10 cellular contexts compared by ENCODE assay signal in genomic region chr3:177483182-177483967, GRCh38.
DNase-seq lines count a peak whose midpoint lies in the region; ATAC-seq and TF ChIP-seq lines count a peak whose summit lies in the region.
"Had no signal": no experiment of that assay in that cellular context is flagged by ENCODE, and none has a peak within 500 bp of the region (broad histone marks: within the 10 kb centered on the region; RNA-seq: fewer than 3 reads in every experiment).

No MANE protein-coding gene starts in this region.

- DNase-seq in HFFc6 = no peak
- DNase-seq in erythroblast (lab: John Stamatoyannopoulos, UW) = peak; percentile 63 to 68
- DNase-seq in activated CD4-positive, alpha-beta T cell treated with anti-CD3 and anti-CD28 coated beads for 1 hour = no peak
- no peak for DNase-seq in activated naive CD4-positive, alpha-beta T cell treated with anti-CD3 and anti-CD28 coated beads, Interleukin-2, amount 10 ng/mL, durations not matched to agents 7 days and 5 days
- DNase-seq: activated T-cell treated with anti-CD3 and anti-CD28 coated beads for 4 hours; effector CD8-positive, alpha-beta T cell; naive thymus-derived CD8-positive, alpha-beta T cell had no signal

- H4K20me1 ChIP-seq in OCI-LY3 (ENCODE audit: insufficient read depth, low read length) = no peaks in the 10 kb centered on the region

- peaks cover 34% of the 10 kb centered on the region for H3K4me1 Mint-ChIP-seq in HFFc6 (ENCODE audit: low read depth)
- H3K4me1 Mint-ChIP-seq in activated naive CD4-positive, alpha-beta T cell treated with anti-CD3 and anti-CD28 coated beads, Interleukin-2, amount 10 ng/mL, durations not matched to agents 7 days and 5 days = no peaks in the 10 kb centered on the region

- no peak overlapping the region for H3K4me3 Mint-ChIP-seq in HFFc6
- H3K4me3 Mint-ChIP-seq in activated naive CD4-positive, alpha-beta T cell treated with anti-CD3 and anti-CD28 coated beads, Interleukin-2, amount 10 ng/mL, durations not matched to agents 7 days and 5 days = no peak overlapping the region
- H3K4me3 Mint-ChIP-seq: naive thymus-derived CD8-positive, alpha-beta T cell had no signal

- no peak overlapping the region for H3K27ac Mint-ChIP-seq in HFFc6
- no peak overlapping the region for H3K27ac Mint-ChIP-seq in activated naive CD4-positive, alpha-beta T cell treated with anti-CD3 and anti-CD28 coated beads, Interleukin-2, amount 10 ng/mL, durations not matched to agents 7 days and 5 days

- H3K36me3 ChIP-seq in OCI-LY3 (replicated peaks; ENCODE audit: low read depth, low read length) (no peaks in the 10 kb centered on the region), skeletal muscle satellite cell (ENCODE audit: insufficient read depth, low read length) (no peaks in the 10 kb centered on the region)

- TF ChIP-seq CTCF in HFFc6 (IDR thresholded peaks at IDR 0.05) = peak; percentile 51
- TF ChIP-seq CTCF in OCI-LY3 (IDR thresholded peaks at IDR 0.05; ENCODE audit: low read depth, low read length) = peak; percentile 13; the same call in 1 of the 2 replicates

- H3K36me3 Mint-ChIP-seq in HFFc6 (ENCODE audit: low read depth) = peaks cover 15% of the 10 kb centered on the region
- no peaks in the 10 kb centered on the region for H3K36me3 Mint-ChIP-seq in activated naive CD4-positive, alpha-beta T cell treated with anti-CD3 and anti-CD28 coated beads, Interleukin-2, amount 10 ng/mL, durations not matched to agents 7 days and 5 days

- H3K27me3 ChIP-seq in OCI-LY3 (ENCODE audit: low read depth, low read length) = no peaks in the 10 kb centered on the region
- H3K27me3 ChIP-seq in skeletal muscle satellite cell (ENCODE audit: control insufficient read depth, insufficient read depth, low read length) = no peaks in the 10 kb centered on the region

- H3K9me3 ChIP-seq in OCI-LY3 (ENCODE audit: insufficient read depth, low read length) (no peaks in the 10 kb centered on the region), skeletal muscle satellite cell (replicated peaks; ENCODE audit: low read length) (peaks cover 2% of the 10 kb centered on the region)

- no peak overlapping the region for H3K27ac ChIP-seq in OCI-LY3 (ENCODE audit: low read length)

- H3K4me3 ChIP-seq in OCI-LY3 (ENCODE audit: low read length) (no peak overlapping the region), skeletal muscle satellite cell (ENCODE audit: low read length) (no peak overlapping the region)

- H3K4me1 ChIP-seq in OCI-LY3 (ENCODE audit: low read length) (peaks cover 5% of the 10 kb centered on the region), skeletal muscle satellite cell (ENCODE audit: control insufficient read depth, insufficient read depth, low read length) (peaks cover 39% of the 10 kb centered on the region)

- no peak overlapping the region for H2AFZ ChIP-seq in OCI-LY3 (ENCODE audit: low read depth, low read length)

- peaks cover 8% of the 10 kb centered on the region; the same call in 1 of the 2 replicates for H3K9me3 Mint-ChIP-seq in HFFc6
- no peaks in the 10 kb centered on the region for H3K9me3 Mint-ChIP-seq in activated naive CD4-positive, alpha-beta T cell treated with anti-CD3 and anti-CD28 coated beads, Interleukin-2, amount 10 ng/mL, durations not matched to agents 7 days and 5 days

- no peak for ATAC-seq in HG03108 (IDR thresholded peaks at IDR 0.05; ENCODE audit: unreplicated experiment)
- ATAC-seq: naive thymus-derived CD8-positive, alpha-beta T cell had no signal

- TF ChIP-seq POLR2A in erythroblast (IDR thresholded peaks at IDR 0.05; ENCODE audit: low read length) = no peak

- CTCF ChIA-PET in activated naive CD4-positive, alpha-beta T cell treated with anti-CD3 and anti-CD28 coated beads, Interleukin-2, amount 10 ng/mL, durations not matched to agents 7 days and 5 days (lab: Charles Lee) = interaction anchor here (0.6 kb wide), 1 partner anchor 309 kb away, joined by 3 read pairs; no protein-coding TSS in a partner anchor

- H3K79me2 ChIP-seq in OCI-LY3 (ENCODE audit: low read length) = no peaks in the 10 kb centered on the region

- H3K9ac ChIP-seq in OCI-LY3 (ENCODE audit: low read length) (no peak overlapping the region), skeletal muscle satellite cell (ENCODE audit: low read depth, low read length) (peak overlapping the region; percentile 51)

- no peaks in the 10 kb centered on the region for H3K27me3 Mint-ChIP-seq in HFFc6 (ENCODE audit: insufficient read depth)
- H3K27me3 Mint-ChIP-seq in activated naive CD4-positive, alpha-beta T cell treated with anti-CD3 and anti-CD28 coated beads, Interleukin-2, amount 10 ng/mL, durations not matched to agents 7 days and 5 days = no peaks in the 10 kb centered on the region
- H3K27me3 Mint-ChIP-seq: naive thymus-derived CD8-positive, alpha-beta T cell had no signal

- H3K4me2 ChIP-seq in OCI-LY3 (ENCODE audit: low read length) (no peak overlapping the region), skeletal muscle satellite cell (ENCODE audit: low read length) (no peak overlapping the region)

Comparison
In these comparisons a context has a peak if more than half of its experiments do, and no peak if none do; other contexts are left out.
1. DNase-seq: peak in erythroblast (2 of 2); none in HFFc6 (single experiment), activated CD4-positive, alpha-beta T cell treated with anti-CD3 and anti-CD28 coated beads for 1 hour (single experiment) and activated naive CD4-positive, alpha-beta T cell treated with anti-CD3 and anti-CD28 coated beads, Interleukin-2, amount 10 ng/mL, durations not matched to agents 7 days and 5 days (single experiment).